19 cellular contexts compared by ENCODE assay signal in the genomic region with DNA sequence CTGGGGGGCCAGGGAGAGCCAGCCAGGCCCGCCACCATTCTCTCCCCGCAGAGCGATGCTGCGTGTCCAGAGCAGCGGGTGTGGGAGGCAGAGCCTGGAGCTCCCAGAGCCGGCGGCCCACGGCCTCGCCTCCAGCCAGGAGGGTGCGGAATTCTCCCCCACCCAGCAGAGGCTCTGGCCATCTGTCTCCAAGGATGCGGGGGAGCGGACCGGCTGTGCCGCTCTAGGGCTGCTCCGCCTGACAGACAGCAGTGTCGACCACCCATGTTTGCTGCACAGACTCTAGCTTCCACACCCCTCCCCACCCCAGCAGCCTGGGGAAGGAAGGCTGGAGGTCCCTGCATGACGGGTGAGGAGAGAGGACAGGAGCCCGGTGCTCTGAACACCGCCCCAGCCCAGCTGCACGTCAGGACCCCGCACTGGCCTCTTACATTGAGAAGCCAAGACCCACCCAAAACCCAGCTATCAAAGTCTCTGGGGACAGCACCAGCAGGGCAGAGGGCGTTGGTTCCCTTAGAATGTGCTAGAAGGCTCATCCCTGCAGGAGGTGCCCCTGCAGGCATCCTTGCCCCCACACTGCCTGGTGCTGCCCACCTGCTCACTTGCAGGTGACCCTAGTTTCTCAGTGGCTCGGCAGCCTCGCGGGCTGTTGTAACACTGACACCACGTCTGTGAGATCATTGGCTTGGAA. TPM values are rescaled to one million over a fixed set of nuclear protein-coding genes. Genes with fewer than 3 reads are reported as not detected.
DNase-seq lines count a peak whose midpoint lies in the region; ATAC-seq and TF ChIP-seq lines count a peak whose summit lies in the region.
"Had no signal": no experiment of that assay in that cellular context is flagged by ENCODE, and none has a peak within 500 bp of the region (broad histone marks: within the 10 kb centered on the region; RNA-seq: fewer than 3 reads in every experiment).

No MANE protein-coding gene starts in this region.

- H3K4me1 Mint-ChIP-seq in activated T-cell treated with anti-CD3 and anti-CD28 coated beads, Interleukin-2, amount 50 U/mL, for 72 hours (ENCODE audit: low read depth): no peaks in the 10 kb centered on the region

- H2AFZ ChIP-seq in osteoblast (ENCODE audit: low read length): no peak overlapping the region
- H2AFZ ChIP-seq: PC-9 had no signal

- no peaks in the 10 kb centered on the region for H3K36me3 Mint-ChIP-seq in activated T-cell treated with anti-CD3 and anti-CD28 coated beads, Interleukin-2, amount 50 U/mL, for 72 hours (ENCODE audit: insufficient read depth in 2 of 2)
- H3K36me3 Mint-ChIP-seq: IgD-negative memory B cell had no signal

- H3K27me3 Mint-ChIP-seq in activated T-cell treated with anti-CD3 and anti-CD28 coated beads, Interleukin-2, amount 50 U/mL, for 72 hours (ENCODE audit: low read depth): no peaks in the 10 kb centered on the region

- no peaks in the 10 kb centered on the region for H4K20me1 ChIP-seq in osteoblast (ENCODE audit: insufficient read depth, low read length)

- intact Hi-C loops in Right ventricle myocardium superior (cut with DNase I): no loop called here
- intact Hi-C loops in left ventricle myocardium superior (cut with micrococcal nuclease): no loop called here
- intact Hi-C loops in dorsolateral prefrontal cortex (cut with DNase I): no loop called here
- intact Hi-C loops in tibial artery (cut with DNase I; ENCODE audit: low total_unique reads): no loop called here

- H3K27ac ChIP-seq in dorsolateral prefrontal cortex (peak overlapping the region in 23 of 59 donors; percentile 14 to 76 (median 43)), osteoblast (ENCODE audit: low read depth, low read length) (no peak overlapping the region), tibial artery (no peak overlapping the region)
- H3K27ac ChIP-seq: PC-9 had no signal

- DNase-seq in Right ventricle myocardium superior (peak; percentile 36), left ventricle myocardium superior (no peak), dorsolateral prefrontal cortex (peak in 6 of 10 donors; percentile 21 to 83 (median 62)), osteoblast (ENCODE audit: insufficient read length, low spot score, missing footprints) (peak; percentile 27), tibial artery (no peak), SW 1271 (lab: John Stamatoyannopoulos, UW) (no peak)
- DNase-seq in activated T-cell treated with anti-CD3 and anti-CD28 coated beads, Interleukin-2, amount 50 U/mL, for 72 hours: no peak
- DNase-seq: Caco-2, HCEC 1CT, NCI-H1417, NCI-H2081, NCI-H2227 treated with DMSO at 0.1 percent for 48 hours, PC-9, SHP77 had no signal

- ATAC-seq in Right ventricle myocardium superior (ENCODE audit: poor library complexity) (no peak), left ventricle myocardium superior (no peak), HG03469 (IDR thresholded peaks at IDR 0.05; ENCODE audit: unreplicated experiment) (no peak)
- no peak for ATAC-seq in activated T-cell treated with anti-CD3 and anti-CD28 coated beads, Interleukin-2, amount 50 U/mL, for 72 hours (replicated peaks in 1 of 2)
- ATAC-seq: GM12878 had no signal

- H3K79me2 ChIP-seq in osteoblast (ENCODE audit: insufficient read depth, low read length): no peaks in the 10 kb centered on the region

- H3K27me3 ChIP-seq in dorsolateral prefrontal cortex (peaks cover 0 to 16% (median 0%) of the 10 kb centered on the region in 45 donors), osteoblast (ENCODE audit: insufficient read depth, low read length) (peaks cover 11% of the 10 kb centered on the region), tibial artery (peaks cover 0 to 59% of the 10 kb centered on the region in 2 donors)

- H3K27ac Mint-ChIP-seq in activated T-cell treated with anti-CD3 and anti-CD28 coated beads, Interleukin-2, amount 50 U/mL, for 72 hours: no peak overlapping the region

- no peaks in the 10 kb centered on the region for H3K9me3 Mint-ChIP-seq in activated T-cell treated with anti-CD3 and anti-CD28 coated beads, Interleukin-2, amount 50 U/mL, for 72 hours

- H3K4me3 Mint-ChIP-seq in activated T-cell treated with anti-CD3 and anti-CD28 coated beads, Interleukin-2, amount 50 U/mL, for 72 hours: no peak overlapping the region
- H3K4me3 Mint-ChIP-seq: IgD-negative memory B cell had no signal

- H3K4me3 ChIP-seq in dorsolateral prefrontal cortex: peak overlapping the region in 1 of 59 donors; percentile 16
- no peak overlapping the region for H3K4me3 ChIP-seq in osteoblast (ENCODE audit: insufficient read depth, low read length)
- H3K4me3 ChIP-seq in tibial artery: no peak overlapping the region
- H3K4me3 ChIP-seq: GM12878, PC-9 had no signal

- TF ChIP-seq CTCF in dorsolateral prefrontal cortex (IDR thresholded peaks at IDR 0.05 in 54 of 56, conservative IDR thresholded peaks at IDR 0.05 in 2 of 56; ENCODE audit: low read depth in 1 of 56, partially characterized antibody in 56 of 56): no peak
- TF ChIP-seq CTCF in osteoblast (IDR thresholded peaks at IDR 0.05; ENCODE audit: extremely low read depth, low read depth, low read length): no peak
- TF ChIP-seq CTCF in tibial artery (IDR thresholded peaks at IDR 0.05): no peak

- H3K36me3 ChIP-seq in osteoblast (ENCODE audit: insufficient read depth, low read length) (no peaks in the 10 kb centered on the region), tibial artery (no peaks in the 10 kb centered on the region)

- no peaks in the 10 kb centered on the region for H3K9me3 ChIP-seq in osteoblast (ENCODE audit: low read depth, low read length)
- H3K9me3 ChIP-seq in tibial artery: no peaks in the 10 kb centered on the region

- H3K4me1 ChIP-seq in osteoblast (ENCODE audit: insufficient read depth, low read length) (no peaks in the 10 kb centered on the region), tibial artery (peaks cover 0 to 4% (median 0%) of the 10 kb centered on the region in 4 donors)
- H3K4me1 ChIP-seq: Caco-2 had no signal

- no peak overlapping the region for H3K4me2 ChIP-seq in osteoblast (ENCODE audit: insufficient read depth, low read length)
- H3K4me2 ChIP-seq: PC-9 had no signal

RNA-seq across cellular contexts. Expression of gene FCN1, which starts 29.7 kb away (rescaled TPM):
- total RNA-seq in Right ventricle myocardium superior (4.0 TPM), left ventricle myocardium superior (5.7 TPM), dorsolateral prefrontal cortex (10 to 100 TPM in 2 of 120 experiments, 1 to 10 TPM in 48, under 1 TPM in 55, not detected in 15; 0.12 to 13.4 (median 0.91) TPM), osteoblast (not detected in 2 replicates)
- total RNA-seq in activated T-cell treated with anti-CD3 and anti-CD28 coated beads, Interleukin-2, amount 50 U/mL, for 72 hours: not detected
- total RNA-seq: Caco-2, HT1080, LHCN-M2, PC-9 had no signal

Comparison
In these comparisons a context has a peak if more than half of its experiments do, and no peak if none do; other contexts are left out.
1. DNase-seq: peak in Right ventricle myocardium superior (single experiment), dorsolateral prefrontal cortex (6 of 10) and osteoblast (single experiment); none in left ventricle myocardium superior (single experiment), tibial artery (0 of 2), activated T-cell treated with anti-CD3 and anti-CD28 coated beads, Interleukin-2, amount 50 U/mL, for 72 hours (0 of 2) and SW 1271 (0 of 2).